Comparison of ENCODE assay signal across 22 cellular contexts in the genomic region with DNA sequence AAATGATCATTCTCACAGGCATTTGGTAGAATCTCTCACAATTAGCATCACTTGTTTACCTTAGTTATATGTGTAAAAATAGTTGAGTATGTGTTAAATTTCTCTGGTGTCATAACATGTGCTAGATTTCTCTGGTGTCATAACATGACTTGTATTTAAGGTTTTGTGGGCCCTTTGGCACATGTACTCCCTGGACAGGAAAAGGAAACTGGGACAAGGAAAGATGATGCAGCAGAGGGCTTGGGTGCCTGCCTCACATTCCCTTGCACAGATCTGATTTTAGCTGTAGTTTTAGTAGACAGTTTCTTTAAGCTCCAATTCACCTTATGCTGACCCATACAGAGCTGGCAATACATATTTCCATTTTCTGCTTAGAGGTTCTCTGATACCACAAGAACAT.
"Had no signal": no experiment of that assay in that cellular context is flagged by ENCODE, and none has a peak within 500 bp of the region (broad histone marks: within the 10 kb centered on the region; RNA-seq: fewer than 3 reads in every experiment).

No MANE protein-coding gene starts in this region.

- ATAC-seq: effector memory CD8-positive, alpha-beta T cell; naive thymus-derived CD4-positive, alpha-beta T cell; stimulated activated naive CD8-positive, alpha-beta T cell treated with anti-CD3 and anti-CD28 coated beads, Interleukin-15, Interleukin-2, amounts not matched to agents 100 U/mL and 50 U/mL, for 24 hours had no signal

- H3K4me1 ChIP-seq: adrenal gland, ascending aorta, esophagus muscularis mucosa, testis, transverse colon had no signal

- H3K9me3 Mint-ChIP-seq: activated naive CD4-positive, alpha-beta T cell treated with anti-CD3 and anti-CD28 coated beads for 36 hours; activated naive CD8-positive, alpha-beta T cell treated with anti-CD3 and anti-CD28 coated beads for 36 hours; activated T-helper 1 cell treated with anti-CD3 and anti-CD28 coated beads, Interleukin-12 subunit alpha, Interleukin-12 subunit beta, Interleukin-2, Interleukin-4 antibody, amounts not matched to agents 30 ng/mL and 10 ng/mL and 1 ng/mL, durations not matched to agents 14 hours and 24 hours and 36 hours had no signal

- H3K27me3 Mint-ChIP-seq: activated naive CD8-positive, alpha-beta T cell treated with anti-CD3 and anti-CD28 coated beads for 36 hours; effector memory CD8-positive, alpha-beta T cell; naive thymus-derived CD4-positive, alpha-beta T cell; progenitor cell of endocrine pancreas had no signal

- H3K4me1 Mint-ChIP-seq: activated naive CD8-positive, alpha-beta T cell treated with anti-CD3 and anti-CD28 coated beads for 36 hours; naive thymus-derived CD4-positive, alpha-beta T cell had no signal

- H3K36me3 ChIP-seq: adrenal gland, ascending aorta, esophagus muscularis mucosa, ovary, transverse colon had no signal

- H3K4me3 ChIP-seq: adrenal gland, ascending aorta, esophagus muscularis mucosa, hepatocyte, ovary, testis, transverse colon had no signal

- H3K4me2 ChIP-seq: hepatocyte had no signal

- H3K79me2 ChIP-seq: hepatocyte had no signal

- H3K27me3 ChIP-seq: adrenal gland, ascending aorta, esophagus muscularis mucosa, hepatocyte, ovary, testis, transverse colon had no signal

- H3K9me3 ChIP-seq: adrenal gland, ascending aorta, esophagus muscularis mucosa, ovary, testis, transverse colon had no signal

- H2AFZ ChIP-seq: hepatocyte had no signal

- H3K27ac ChIP-seq: adrenal gland, ascending aorta, esophagus muscularis mucosa, ovary, testis, transverse colon had no signal

- H3K4me3 Mint-ChIP-seq: activated naive CD4-positive, alpha-beta T cell treated with anti-CD3 and anti-CD28 coated beads for 36 hours; activated naive CD8-positive, alpha-beta T cell treated with anti-CD3 and anti-CD28 coated beads for 36 hours; activated T-helper 1 cell treated with anti-CD3 and anti-CD28 coated beads, Interleukin-12 subunit alpha, Interleukin-12 subunit beta, Interleukin-2, Interleukin-4 antibody, amounts not matched to agents 30 ng/mL and 10 ng/mL and 1 ng/mL, durations not matched to agents 14 hours and 24 hours and 36 hours; effector memory CD8-positive, alpha-beta T cell; naive thymus-derived CD4-positive, alpha-beta T cell had no signal

- H3K27ac Mint-ChIP-seq: activated naive CD4-positive, alpha-beta T cell treated with anti-CD3 and anti-CD28 coated beads for 36 hours; activated naive CD8-positive, alpha-beta T cell treated with anti-CD3 and anti-CD28 coated beads for 36 hours; activated T-helper 1 cell treated with anti-CD3 and anti-CD28 coated beads, Interleukin-12 subunit alpha, Interleukin-12 subunit beta, Interleukin-2, Interleukin-4 antibody, amounts not matched to agents 30 ng/mL and 10 ng/mL and 1 ng/mL, durations not matched to agents 14 hours and 24 hours and 36 hours; effector memory CD8-positive, alpha-beta T cell; naive thymus-derived CD4-positive, alpha-beta T cell; progenitor cell of endocrine pancreas had no signal

- H3K36me3 Mint-ChIP-seq: activated naive CD8-positive, alpha-beta T cell treated with anti-CD3 and anti-CD28 coated beads for 36 hours; naive thymus-derived CD4-positive, alpha-beta T cell had no signal

- DNase-seq: activated CD4-positive, alpha-beta T cell treated with anti-CD3 and anti-CD28 coated beads for 4 hours; activated CD4-positive, alpha-beta T cell treated with anti-CD3 and anti-CD28 coated beads, Interleukin-2, amount 50 U/mL, for 4 hours; activated effector memory CD4-positive, alpha-beta T cell treated with anti-CD3 and anti-CD28 coated beads, Interleukin-2, amount 50 U/mL, for 16 hours; activated naive CD4-positive, alpha-beta T cell treated with anti-CD3 and anti-CD28 coated beads for 36 hours; activated naive CD8-positive, alpha-beta T cell treated with anti-CD3 and anti-CD28 coated beads for 36 hours; caudate nucleus; cortex of kidney; effector memory CD8-positive, alpha-beta T cell; midbrain; naive thymus-derived CD4-positive, alpha-beta T cell; ovary; retina; stimulated activated CD4-positive, alpha-beta T cell treated with anti-CD3 and anti-CD28 coated beads, Interleukin-4, amount 100 ng/mL, for 1 hour; stimulated activated naive CD8-positive, alpha-beta T cell treated with anti-CD3 and anti-CD28 coated beads, Interleukin-15, Interleukin-2, amounts not matched to agents 100 U/mL and 50 U/mL, for 24 hours; transverse colon had no signal
